35 cellular contexts compared by ENCODE assay signal in genomic region chr7:139946539-139946938, GRCh38.
"Had no signal": no experiment of that assay in that cellular context is flagged by ENCODE, and none has a peak within 500 bp of the region (broad histone marks: within the 10 kb centered on the region; RNA-seq: fewer than 3 reads in every experiment).

No MANE protein-coding gene starts in this region.

- H3K4me1 ChIP-seq: Peyer's patch, SJSA1 had no signal

- ATAC-seq: activated naive CD8-positive, alpha-beta T cell treated with anti-CD3 and anti-CD28 coated beads, Interleukin-2, amount 50 U/mL, for 24 hours; activated T-cell treated with anti-CD3 and anti-CD28 coated beads, Interleukin-2, amount 50 U/mL, for 4 hours; PC-3 had no signal

- H3K27me3 Mint-ChIP-seq: activated CD4-positive, alpha-beta memory T cell treated with anti-CD3 and anti-CD28 coated beads for 36 hours had no signal

- H3K9me3 ChIP-seq: Peyer's patch, SK-N-SH had no signal

- H3K36me3 ChIP-seq: Peyer's patch, SJSA1 had no signal

- DNase-seq: activated B cell treated with CpG ODN at 0.5 μM for 24 hours; activated CD4-positive, alpha-beta memory T cell treated with anti-CD3 and anti-CD28 coated beads for 36 hours; activated CD4-positive, alpha-beta T cell treated with anti-CD3 and anti-CD28 coated beads for 4 hours; activated CD4-positive, alpha-beta T cell treated with anti-CD3 and anti-CD28 coated beads, Interleukin-2, amount 50 U/mL, for 1 hour; activated CD4-positive, CD25-positive, alpha-beta regulatory T cell treated with anti-CD3 and anti-CD28 coated beads, Interleukin-2, amount 50 U/mL, for 72 hours; activated CD8-positive, alpha-beta memory T cell treated with anti-CD3 and anti-CD28 coated beads, Interleukin-2, amount 50 U/mL, for 4 hours; activated naive CD4-positive, alpha-beta T cell treated with anti-CD3 and anti-CD28 coated beads, Interleukin-2, amount 10 ng/mL, durations not matched to agents 7 days and 5 days; activated naive CD8-positive, alpha-beta T cell treated with anti-CD3 and anti-CD28 coated beads, Interleukin-2, amount 50 U/mL, for 24 hours; activated T-cell treated with anti-CD3 and anti-CD28 coated beads for 4 hours; activated T-cell treated with anti-CD3 and anti-CD28 coated beads, Interleukin-2, amount 50 U/mL, for 4 hours; anterior cingulate cortex; MM.1S; NCI-H1092; NCI-H1436 treated with DMSO at 0.1 percent for 48 hours; NCI-H1694 treated with DMSO at 0.1 percent for 48 hours; NCI-H2029; NCI-H2227 treated with DMSO at 0.1 percent for 48 hours; NCI-H446; NCI-H524; NCI-H69; NCI-H82; PC-3; Peyer's patch; RPMI8226; SHP77 treated with DMSO at 0.1 percent for 48 hours; SK-N-SH had no signal

- H3K27ac ChIP-seq: KMS-11, Peyer's patch, SJSA1, VCaP had no signal

- H3K4me3 ChIP-seq: Peyer's patch, SJSA1 had no signal

- H3K27ac Mint-ChIP-seq: activated B cell treated with CpG ODN at 0.5 μM for 24 hours; activated CD4-positive, alpha-beta memory T cell treated with anti-CD3 and anti-CD28 coated beads for 36 hours; activated naive CD4-positive, alpha-beta T cell treated with anti-CD3 and anti-CD28 coated beads, Interleukin-2, amount 10 ng/mL, durations not matched to agents 7 days and 5 days; activated naive CD8-positive, alpha-beta T cell; activated naive CD8-positive, alpha-beta T cell treated with anti-CD3 and anti-CD28 coated beads, Interleukin-2, amount 50 U/mL, for 24 hours; activated T-helper 1 cell treated with anti-CD3 and anti-CD28 coated beads, Interleukin-12 subunit alpha, Interleukin-12 subunit beta, Interleukin-2, Interleukin-4 antibody, amounts not matched to agents 30 ng/mL and 10 ng/mL and 1 ng/mL, durations not matched to agents 14 hours and 24 hours and 36 hours; brain; T-helper 1 cell treated with Interleukin-12 subunit alpha and Interleukin-12 subunit beta and Interleukin-4 antibody, amounts not matched to agents 30 μg/mL and 1 μg/mL, for 36 hours; T-helper 2 cell treated with Interferon-gamma antibody and Interleukin-4, amounts not matched to agents 5 μg/mL and 100 μg/mL, for 36 hours had no signal

- H3K27me3 ChIP-seq: Peyer's patch, SJSA1 had no signal

- H3K4me3 Mint-ChIP-seq: activated B cell treated with CpG ODN at 0.5 μM for 24 hours; activated CD4-positive, alpha-beta memory T cell treated with anti-CD3 and anti-CD28 coated beads for 36 hours; activated naive CD4-positive, alpha-beta T cell treated with anti-CD3 and anti-CD28 coated beads, Interleukin-2, amount 10 ng/mL, durations not matched to agents 7 days and 5 days; activated naive CD8-positive, alpha-beta T cell; activated naive CD8-positive, alpha-beta T cell treated with anti-CD3 and anti-CD28 coated beads, Interleukin-2, amount 50 U/mL, for 24 hours; activated T-cell treated with anti-CD3 and anti-CD28 coated beads, Interleukin-2, amount 50 U/mL, for 4 hours; activated T-helper 1 cell treated with anti-CD3 and anti-CD28 coated beads, Interleukin-12 subunit alpha, Interleukin-12 subunit beta, Interleukin-2, Interleukin-4 antibody, amounts not matched to agents 30 ng/mL and 10 ng/mL and 1 ng/mL, durations not matched to agents 14 hours and 24 hours and 36 hours; brain; central memory CD8-positive, alpha-beta T cell; T-helper 1 cell treated with Interleukin-12 subunit alpha and Interleukin-12 subunit beta and Interleukin-4 antibody, amounts not matched to agents 30 μg/mL and 1 μg/mL, for 36 hours; T-helper 2 cell treated with Interferon-gamma antibody and Interleukin-4, amounts not matched to agents 5 μg/mL and 100 μg/mL, for 36 hours had no signal

- H3K4me1 Mint-ChIP-seq: activated naive CD4-positive, alpha-beta T cell treated with anti-CD3 and anti-CD28 coated beads, Interleukin-2, amount 10 ng/mL, durations not matched to agents 7 days and 5 days; activated naive CD8-positive, alpha-beta T cell treated with anti-CD3 and anti-CD28 coated beads, Interleukin-2, amount 50 U/mL, for 24 hours; central memory CD8-positive, alpha-beta T cell had no signal
